ENCODE assay signal across 2 cellular contexts in genomic region chr1:31951276-31951675, GRCh38.
TF ChIP-seq lines count a peak whose summit lies in the region.

No MANE protein-coding gene starts in this region.

TF ChIP-seq in A549, 52 proteins besides CTCF, POLR2A, EP300 and RAD21 (continued from another document):
- TF ChIP-seq RCOR1 (IDR thresholded peaks at IDR 0.05; ENCODE audit: low read depth, low read length) (no peak), KDM5A (IDR thresholded peaks at IDR 0.05) (no peak), TFCP2L1 (CRISPR knock-in tag; IDR thresholded peaks at IDR 0.05) (no peak), GATA3 (IDR thresholded peaks at IDR 0.05; ENCODE audit: borderline replicate concordance) (no peak), HOXB13 (CRISPR knock-in tag; IDR thresholded peaks at IDR 0.05; ENCODE audit: low read depth) (no peak), RNF2 (IDR thresholded peaks at IDR 0.05; ENCODE audit: borderline replicate concordance, low read depth) (no peak)
- TF ChIP-seq, protein P1, sequence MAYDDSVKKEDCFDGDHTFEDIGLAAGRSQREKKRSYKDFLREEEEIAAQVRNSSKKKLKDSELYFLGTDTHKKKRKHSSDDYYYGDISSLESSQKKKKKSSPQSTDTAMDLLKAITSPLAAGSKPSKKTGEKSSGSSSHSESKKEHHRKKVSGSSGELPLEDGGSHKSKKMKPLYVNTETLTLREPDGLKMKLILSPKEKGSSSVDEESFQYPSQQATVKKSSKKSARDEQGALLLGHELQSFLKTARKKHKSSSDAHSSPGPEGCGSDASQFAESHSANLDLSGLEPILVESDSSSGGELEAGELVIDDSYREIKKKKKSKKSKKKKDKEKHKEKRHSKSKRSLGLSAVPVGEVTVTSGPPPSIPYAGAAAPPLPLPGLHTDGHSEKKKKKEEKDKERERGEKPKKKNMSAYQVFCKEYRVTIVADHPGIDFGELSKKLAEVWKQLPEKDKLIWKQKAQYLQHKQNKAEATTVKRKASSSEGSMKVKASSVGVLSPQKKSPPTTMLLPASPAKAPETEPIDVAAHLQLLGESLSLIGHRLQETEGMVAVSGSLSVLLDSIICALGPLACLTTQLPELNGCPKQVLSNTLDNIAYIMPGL (CRISPR knock-in tag; IDR thresholded peaks at IDR 0.05; ENCODE audit: borderline replicate concordance): no peak

TF ChIP-seq in GM23338, 12 proteins besides CTCF, POLR2A, EP300 and RAD21 (continued from another document):
- TF ChIP-seq, protein P2, sequence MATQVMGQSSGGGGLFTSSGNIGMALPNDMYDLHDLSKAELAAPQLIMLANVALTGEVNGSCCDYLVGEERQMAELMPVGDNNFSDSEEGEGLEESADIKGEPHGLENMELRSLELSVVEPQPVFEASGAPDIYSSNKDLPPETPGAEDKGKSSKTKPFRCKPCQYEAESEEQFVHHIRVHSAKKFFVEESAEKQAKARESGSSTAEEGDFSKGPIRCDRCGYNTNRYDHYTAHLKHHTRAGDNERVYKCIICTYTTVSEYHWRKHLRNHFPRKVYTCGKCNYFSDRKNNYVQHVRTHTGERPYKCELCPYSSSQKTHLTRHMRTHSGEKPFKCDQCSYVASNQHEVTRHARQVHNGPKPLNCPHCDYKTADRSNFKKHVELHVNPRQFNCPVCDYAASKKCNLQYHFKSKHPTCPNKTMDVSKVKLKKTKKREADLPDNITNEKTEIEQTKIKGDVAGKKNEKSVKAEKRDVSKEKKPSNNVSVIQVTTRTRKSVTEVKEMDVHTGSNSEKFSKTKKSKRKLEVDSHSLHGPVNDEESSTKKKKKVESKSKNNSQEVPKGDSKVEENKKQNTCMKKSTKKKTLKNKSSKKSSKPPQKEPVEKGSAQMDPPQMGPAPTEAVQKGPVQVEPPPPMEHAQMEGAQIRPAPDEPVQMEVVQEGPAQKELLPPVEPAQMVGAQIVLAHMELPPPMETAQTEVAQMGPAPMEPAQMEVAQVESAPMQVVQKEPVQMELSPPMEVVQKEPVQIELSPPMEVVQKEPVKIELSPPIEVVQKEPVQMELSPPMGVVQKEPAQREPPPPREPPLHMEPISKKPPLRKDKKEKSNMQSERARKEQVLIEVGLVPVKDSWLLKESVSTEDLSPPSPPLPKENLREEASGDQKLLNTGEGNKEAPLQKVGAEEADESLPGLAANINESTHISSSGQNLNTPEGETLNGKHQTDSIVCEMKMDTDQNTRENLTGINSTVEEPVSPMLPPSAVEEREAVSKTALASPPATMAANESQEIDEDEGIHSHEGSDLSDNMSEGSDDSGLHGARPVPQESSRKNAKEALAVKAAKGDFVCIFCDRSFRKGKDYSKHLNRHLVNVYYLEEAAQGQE (IDR thresholded peaks at IDR 0.05; ENCODE audit: unreplicated experiment): no peak
- no peak for TF ChIP-seq NANOG (IDR thresholded peaks at IDR 0.05; ENCODE audit: borderline replicate concordance)
- no peak for TF ChIP-seq EZH2 (IDR thresholded peaks at IDR 0.05; ENCODE audit: low read depth, unreplicated experiment)
- TF ChIP-seq EZH2phosphoT487 (IDR thresholded peaks at IDR 0.05; ENCODE audit: unreplicated experiment): no peak
- no peak for TF ChIP-seq CREB1 (CRISPR knock-in tag; IDR thresholded peaks at IDR 0.05; ENCODE audit: low read depth)
- no peak for TF ChIP-seq ZNF462 (CRISPR knock-in tag; IDR thresholded peaks at IDR 0.05)
- TF ChIP-seq STAT1 (IDR thresholded peaks at IDR 0.05; ENCODE audit: unreplicated experiment): no peak
- no peak for TF ChIP-seq ZNF331 (CRISPR knock-in tag; IDR thresholded peaks at IDR 0.05; ENCODE audit: low read depth)
